In the genomic region with DNA sequence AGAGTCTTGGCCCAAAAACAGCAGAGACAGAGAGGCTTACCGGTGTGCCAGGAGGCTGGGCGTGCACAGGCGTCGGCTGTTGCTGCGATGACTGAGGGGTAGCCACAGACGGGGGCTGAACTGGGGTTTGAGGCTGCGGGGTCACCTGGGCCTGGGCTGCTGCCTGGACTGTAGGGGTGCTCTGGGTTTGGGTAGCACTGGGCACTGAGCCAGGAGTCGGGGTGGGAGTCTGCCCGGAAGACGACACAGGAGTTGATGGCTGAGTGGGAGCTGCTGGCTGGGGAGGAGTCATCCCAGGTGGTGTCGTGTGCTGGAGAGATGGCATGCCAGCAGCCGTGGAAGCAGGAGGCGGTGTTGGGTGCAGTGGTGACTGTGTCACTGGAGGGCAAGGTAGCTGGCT, we compare ENCODE assay signal across 18 cellular contexts.
"Had no signal": no experiment of that assay in that cellular context is flagged by ENCODE, and none has a peak within 500 bp of the region (broad histone marks: within the 10 kb centered on the region; RNA-seq: fewer than 3 reads in every experiment).

No MANE protein-coding gene starts in this region.

- H3K27ac Mint-ChIP-seq: activated CD4-positive, alpha-beta T cell treated with anti-CD3 and anti-CD28 coated beads, Interleukin-2, amount 10 ng/mL, durations not matched to agents 7 days and 5 days had no signal

- DNase-seq: activated CD4-positive, alpha-beta T cell treated with anti-CD3 and anti-CD28 coated beads, Interleukin-2, amount 10 ng/mL, durations not matched to agents 7 days and 5 days; activated CD4-positive, CD25-positive, alpha-beta regulatory T cell; activated gamma-delta T cell treated with Interleukin-2 at 50 U/mL for 16 hours; aorta; colonic mucosa; effector CD4-positive, alpha-beta T cell; kidney; midbrain; nucleus accumbens; psoas muscle; spleen; stimulated activated CD4-positive, alpha-beta T cell treated with anti-CD3 and anti-CD28 coated beads, Interleukin-1b, Interleukin-23, amount 100 ng/mL, for 48 hours; stimulated activated naive CD4-positive, alpha-beta T cell; upper lobe of right lung had no signal

- H3K4me3 ChIP-seq: cardiac muscle cell, colonic mucosa, gastroesophageal sphincter, psoas muscle, spleen, upper lobe of right lung had no signal

- ATAC-seq: gastroesophageal sphincter, psoas muscle, sciatic nerve, SK-N-SH treated with all-trans-retinoic acid at 6 μM for 48 hours, upper lobe of right lung had no signal

- H3K9me3 Mint-ChIP-seq: activated CD4-positive, alpha-beta T cell treated with anti-CD3 and anti-CD28 coated beads, Interleukin-2, amount 10 ng/mL, durations not matched to agents 7 days and 5 days had no signal

- H3K4me3 Mint-ChIP-seq: activated CD4-positive, alpha-beta T cell treated with anti-CD3 and anti-CD28 coated beads, Interleukin-2, amount 10 ng/mL, durations not matched to agents 7 days and 5 days had no signal

- H3K9me3 ChIP-seq: colonic mucosa, gastroesophageal sphincter, psoas muscle, spleen, upper lobe of right lung had no signal

- H3K27me3 Mint-ChIP-seq: activated CD4-positive, alpha-beta T cell treated with anti-CD3 and anti-CD28 coated beads, Interleukin-2, amount 10 ng/mL, durations not matched to agents 7 days and 5 days had no signal

- H3K27ac ChIP-seq: cardiac muscle cell, colonic mucosa, gastroesophageal sphincter, psoas muscle, spleen, upper lobe of right lung had no signal

- H3K4me1 ChIP-seq: colonic mucosa had no signal

- FAIRE-seq: kidney had no signal
